8 cellular contexts compared by ENCODE assay signal in genomic region chr7:25216837-25217236, GRCh38. TPM values are rescaled to one million over a fixed set of nuclear protein-coding genes. Genes with fewer than 3 reads are reported as not detected.
DNase-seq lines count a peak whose midpoint lies in the region; ATAC-seq, FAIRE-seq and TF ChIP-seq lines count a peak whose summit lies in the region.

No MANE protein-coding gene starts in this region.

- H3K4me1 ChIP-seq in esophagus squamous epithelium (no peaks in the 10 kb centered on the region), pancreas (no peaks in the 10 kb centered on the region)

- FAIRE-seq in pancreas (lab: Jason Lieb, UNC), result peak; percentile 97

- H3K27ac ChIP-seq in esophagus squamous epithelium (no peak overlapping the region), pancreas (no peak overlapping the region)

- H3K4me3 ChIP-seq in esophagus squamous epithelium, result no peak overlapping the region
- H3K4me3 ChIP-seq in pancreas, result no peak overlapping the region

- H3K27me3 ChIP-seq in esophagus squamous epithelium (peaks cover 0 to 6% (median 0%) of the 10 kb centered on the region in 4 donors), pancreas (no peaks in the 10 kb centered on the region)

- 0 to 3% methylated on average over 2 of the region's 2 CpGs for WGBS in esophagus squamous epithelium, 2 donors
- WGBS in pancreas, 2 donors, result 0 to 1% methylated on average over 2 of the region's 2 CpGs

- TF ChIP-seq POLR2A in esophagus squamous epithelium (IDR thresholded peaks at IDR 0.05), result no peak

- intact Hi-C loops in esophagus squamous epithelium (cut with DNase I), result no loop called here
- intact Hi-C loops in pancreas (cut with DNase I), result no loop called here

- TF ChIP-seq CTCF in esophagus squamous epithelium (IDR thresholded peaks at IDR 0.05) (peak; percentile 55 to 76 (median 63)), pancreas (IDR thresholded peaks at IDR 0.05) (peak; percentile 55 to 77 (median 74))

- ATAC-seq in pancreas, result peak in 3 of 4 donors; percentile 65 to 70 (median 66)

- DNase-seq in EL, result peak; percentile 44
- peak; percentile 68 to 85 for DNase-seq in Kasumi-1 (lab: John Stamatoyannopoulos, UW)
- DNase-seq in RKO (ENCODE audit: low spot score), result peak; percentile 61
- DNase-seq in esophagus squamous epithelium (lab: John Stamatoyannopoulos, UW), result no peak
- DNase-seq in pancreas, result no peak
- DNase-seq in effector CD8-positive, alpha-beta T cell (lab: John Stamatoyannopoulos, UW), result no peak
- no peak for DNase-seq in amniotic stem cell (lab: John Stamatoyannopoulos, UW)
- no peak for DNase-seq in activated CD4-positive, alpha-beta T cell treated with anti-CD3 and anti-CD28 coated beads for 48 hours

- H3K36me3 ChIP-seq in esophagus squamous epithelium, result no peaks in the 10 kb centered on the region
- H3K36me3 ChIP-seq in pancreas, result no peaks in the 10 kb centered on the region

- H3K9me3 ChIP-seq in esophagus squamous epithelium (no peaks in the 10 kb centered on the region), pancreas (no peaks in the 10 kb centered on the region)

RNA-seq across cellular contexts. Expression of gene NPVF, which starts 11.4 kb away (rescaled TPM):
- total RNA-seq in esophagus squamous epithelium (not detected), pancreas (not detected)
- not detected for polyA plus RNA-seq in pancreas

Comparison
In these comparisons a context has a peak if more than half of its experiments do, and no peak if none do; other contexts are left out.
1. DNase-seq: peak in EL (single experiment), Kasumi-1 (2 of 2) and RKO (single experiment); none in esophagus squamous epithelium (single experiment), pancreas (0 of 6), effector CD8-positive, alpha-beta T cell (single experiment), amniotic stem cell (single experiment) and activated CD4-positive, alpha-beta T cell treated with anti-CD3 and anti-CD28 coated beads for 48 hours (single experiment).